ENCODE assay signal across 7 cellular contexts in genomic region chr18:2906522-2907458, GRCh38. TPM values are rescaled to one million over a fixed set of nuclear protein-coding genes. Genes with fewer than 3 reads are reported as not detected.
A peak's percentile ranks its signal among the peaks of the same experiment; 100 is the strongest.
DNase-seq lines count a peak whose midpoint lies in the region; ATAC-seq and TF ChIP-seq lines count a peak whose summit lies in the region.

No MANE protein-coding gene starts in this region.

- H3K27me3 ChIP-seq in psoas muscle (ENCODE audit: insufficient read depth in 3 of 3, low read length in 2 of 3): peaks cover 0 to 50% (median 14%) of the 10 kb centered on the region in 3 donors

- no peaks in the 10 kb centered on the region for H3K9me3 ChIP-seq in psoas muscle

- ATAC-seq in GM18498 (IDR thresholded peaks at IDR 0.05; ENCODE audit: unreplicated experiment) (peak; percentile 58), Right ventricle myocardium superior (ENCODE audit: poor library complexity) (peak; percentile 61), psoas muscle (peak; percentile 23 to 54 (median 36))

- H3K4me1 Mint-ChIP-seq in HFFc6 (ENCODE audit: low read depth): peaks cover 7% of the 10 kb centered on the region
- H3K4me1 Mint-ChIP-seq in activated T-helper 1 cell treated with anti-CD3 and anti-CD28 coated beads, Interleukin-12 subunit alpha, Interleukin-12 subunit beta, Interleukin-2, Interleukin-4 antibody, amounts not matched to agents 30 ng/mL and 10 ng/mL and 1 ng/mL, durations not matched to agents 14 hours and 24 hours and 36 hours (ENCODE audit: low read depth): peaks cover 22% of the 10 kb centered on the region

- H3K4me3 Mint-ChIP-seq in HFFc6: peak overlapping the region; percentile 85
- H3K4me3 Mint-ChIP-seq in activated T-helper 1 cell treated with anti-CD3 and anti-CD28 coated beads, Interleukin-12 subunit alpha, Interleukin-12 subunit beta, Interleukin-2, Interleukin-4 antibody, amounts not matched to agents 30 ng/mL and 10 ng/mL and 1 ng/mL, durations not matched to agents 14 hours and 24 hours and 36 hours: peak overlapping the region; percentile 84

- H3K27ac ChIP-seq in psoas muscle: no peak overlapping the region

- TF ChIP-seq CTCF in HFFc6 (IDR thresholded peaks at IDR 0.05) (peak; percentile 44), psoas muscle (IDR thresholded peaks at IDR 0.05) (no peak)

- no peaks in the 10 kb centered on the region for H3K36me3 Mint-ChIP-seq in HFFc6 (ENCODE audit: low read depth)
- H3K36me3 Mint-ChIP-seq in activated T-helper 1 cell treated with anti-CD3 and anti-CD28 coated beads, Interleukin-12 subunit alpha, Interleukin-12 subunit beta, Interleukin-2, Interleukin-4 antibody, amounts not matched to agents 30 ng/mL and 10 ng/mL and 1 ng/mL, durations not matched to agents 14 hours and 24 hours and 36 hours (ENCODE audit: low read depth): peaks cover 9% of the 10 kb centered on the region

- intact Hi-C loops in activated T-helper 1 cell treated with anti-CD3 and anti-CD28 coated beads, Interleukin-12 subunit alpha, Interleukin-12 subunit beta, Interleukin-2, Interleukin-4 antibody, amounts not matched to agents 30 ng/mL and 10 ng/mL and 1 ng/mL, durations not matched to agents 14 hours and 24 hours and 36 hours (cut with micrococcal nuclease): loop anchor here (2.0 to 10.0 kb wide), 6 partner anchors 24 to 332 kb away; partner anchors contain the start of genes METTL4 and NDC80
- intact Hi-C loops in Right ventricle myocardium superior (cut with DNase I) (no loop called here), psoas muscle (cut with DNase I) (no loop called here)

- WGBS in psoas muscle, 3 donors: 2 to 4% (median 3%) methylated on average over 51 to 97 of the region's 97 CpGs

- no peaks in the 10 kb centered on the region for H3K9me3 Mint-ChIP-seq in HFFc6
- H3K9me3 Mint-ChIP-seq in activated T-helper 1 cell treated with anti-CD3 and anti-CD28 coated beads, Interleukin-12 subunit alpha, Interleukin-12 subunit beta, Interleukin-2, Interleukin-4 antibody, amounts not matched to agents 30 ng/mL and 10 ng/mL and 1 ng/mL, durations not matched to agents 14 hours and 24 hours and 36 hours: no peaks in the 10 kb centered on the region

- H3K4me3 ChIP-seq in psoas muscle: peak overlapping the region; percentile 63

- H3K27ac Mint-ChIP-seq in HFFc6: peak overlapping the region; percentile 54; the same call in 1 of the 2 replicates
- peak overlapping the region; percentile 65 for H3K27ac Mint-ChIP-seq in activated T-helper 1 cell treated with anti-CD3 and anti-CD28 coated beads, Interleukin-12 subunit alpha, Interleukin-12 subunit beta, Interleukin-2, Interleukin-4 antibody, amounts not matched to agents 30 ng/mL and 10 ng/mL and 1 ng/mL, durations not matched to agents 14 hours and 24 hours and 36 hours

- H3K4me1 ChIP-seq in psoas muscle: no peaks in the 10 kb centered on the region

- DNase-seq in HFFc6 (no peak), NCI-H345 (lab: John Stamatoyannopoulos, UW) (peak; percentile 63), Right ventricle myocardium superior (peak; percentile 53), psoas muscle (peak; percentile 31 to 60), anterior cingulate cortex (lab: John Stamatoyannopoulos, UW) (no peak)
- DNase-seq in activated T-helper 1 cell treated with anti-CD3 and anti-CD28 coated beads, Interleukin-12 subunit alpha, Interleukin-12 subunit beta, Interleukin-2, Interleukin-4 antibody, amounts not matched to agents 30 ng/mL and 10 ng/mL and 1 ng/mL, durations not matched to agents 14 hours and 24 hours and 36 hours (ENCODE audit: low spot score): peak; percentile 56

- H3K36me3 ChIP-seq in psoas muscle (ENCODE audit: insufficient read depth in 1 of 2, low read depth in 1 of 2): no peaks in the 10 kb centered on the region

- peaks cover 20% of the 10 kb centered on the region for H3K27me3 Mint-ChIP-seq in HFFc6 (ENCODE audit: insufficient read depth)
- no peaks in the 10 kb centered on the region for H3K27me3 Mint-ChIP-seq in activated T-helper 1 cell treated with anti-CD3 and anti-CD28 coated beads, Interleukin-12 subunit alpha, Interleukin-12 subunit beta, Interleukin-2, Interleukin-4 antibody, amounts not matched to agents 30 ng/mL and 10 ng/mL and 1 ng/mL, durations not matched to agents 14 hours and 24 hours and 36 hours (ENCODE audit: insufficient read depth)

RNA-seq across cellular contexts. Expression of gene EMILIN2, which starts 60.0 kb away (rescaled TPM):
- 10 to 100 TPM in 1 of 6 experiments, 1 to 10 TPM in 5; 5.9 to 10.6 (median 8.2) TPM for total RNA-seq in HFFc6 (2021; fragmentation: NEBNext Ultra II Directional; extraction: Animal tissue kit (Norgen Biotek cat#: 25700))
- total RNA-seq in activated T-helper 1 cell treated with anti-CD3 and anti-CD28 coated beads, Interleukin-12 subunit alpha, Interleukin-12 subunit beta, Interleukin-2, Interleukin-4 antibody, amounts not matched to agents 30 ng/mL and 10 ng/mL and 1 ng/mL, durations not matched to agents 14 hours and 24 hours and 36 hours: 26.1 and 28.0 TPM in 2 replicates
- 17.7 TPM for total RNA-seq in Right ventricle myocardium superior
- 1 to 10 TPM; 1.8 to 2.9 (median 2.5) TPM for total RNA-seq in psoas muscle
- 1 to 10 TPM in 2 of 3 donors, under 1 TPM in 1; 0.65 to 2.5 (median 1.0) TPM for polyA plus RNA-seq in psoas muscle

Comparison
In these comparisons a context has a peak if more than half of its experiments do, and no peak if none do; other contexts are left out.
1. DNase-seq: peak in NCI-H345 (single experiment), activated T-helper 1 cell treated with anti-CD3 and anti-CD28 coated beads, Interleukin-12 subunit alpha, Interleukin-12 subunit beta, Interleukin-2, Interleukin-4 antibody, amounts not matched to agents 30 ng/mL and 10 ng/mL and 1 ng/mL, durations not matched to agents 14 hours and 24 hours and 36 hours (single experiment), Right ventricle myocardium superior (single experiment) and psoas muscle (2 of 2); none in HFFc6 (single experiment) and anterior cingulate cortex (0 of 58).
2. Peak in every context shown above with its lines, with median percentiles within 50 percentile points of each other: ATAC-seq.